In genomic region chr2:207955456-207955855, GRCh38 we compare ENCODE assay signal across 7 cellular contexts.
"Had no signal": no experiment of that assay in that cellular context is flagged by ENCODE, and none has a peak within 500 bp of the region (broad histone marks: within the 10 kb centered on the region; RNA-seq: fewer than 3 reads in every experiment).

No MANE protein-coding gene starts in this region.

- H3K27ac Mint-ChIP-seq: HFFc6 had no signal

- H3K4me3 ChIP-seq: GM23248, HAP-1 had no signal

- H3K4me3 Mint-ChIP-seq: HFFc6 had no signal

- H3K9me3 Mint-ChIP-seq: HFFc6 had no signal

- DNase-seq: GM23248, GOT3, H7, HFFc6, IMR-90, KBM-7 had no signal

- H3K36me3 ChIP-seq: HAP-1 had no signal

- H3K9me3 ChIP-seq: HAP-1 had no signal
